In genomic region chr6:81863123-81863522, GRCh38 we compare ENCODE assay signal across 26 cellular contexts.
DNase-seq lines count a peak whose midpoint lies in the region; ATAC-seq and TF ChIP-seq lines count a peak whose summit lies in the region.
"Had no signal": no experiment of that assay in that cellular context is flagged by ENCODE, and none has a peak within 500 bp of the region (broad histone marks: within the 10 kb centered on the region; RNA-seq: fewer than 3 reads in every experiment).

No MANE protein-coding gene starts in this region.

- TF ChIP-seq CTCF in BE2C (IDR thresholded peaks at IDR 0.05; ENCODE audit: low read depth, low read length) = no peak

- DNase-seq in NCI-H345 (lab: John Stamatoyannopoulos, UW) (peak; percentile 5), NCI-H345 treated with DMSO at 0.1 percent for 48 hours (lab: John Stamatoyannopoulos, UW; ENCODE audit: unreplicated experiment) (no peak), ELF-1 (ENCODE audit: low read depth, low spot score) (peak; percentile 25), cerebellar cortex (ENCODE audit: low spot score) (peak; percentile 16), BE2C (no peak), mesenteric fat pad (ENCODE audit: low spot score) (no peak)
- DNase-seq: 8988T; activated CD4-positive, alpha-beta T cell treated with anti-CD3 and anti-CD28 coated beads, Interleukin-2, amount 10 ng/mL, durations not matched to agents 7 days and 5 days; activated naive CD4-positive, alpha-beta T cell; activated T-cell treated with anti-CD3 and anti-CD28 coated beads, Interleukin-2, amount 50 U/mL, for 4 hours; CD4-positive, alpha-beta T cell; mammary epithelial cell; NCI-H1092 treated with DMSO at 0.1 percent for 48 hours; NCI-H2029 treated with DMSO at 0.1 percent for 48 hours; NK-92 treated with Interleukin-12 subunit alpha and Interleukin-12 subunit beta, amount 100 ng/mL, for 24 hours; SIG-M5; stimulated activated CD4-positive, alpha-beta T cell treated with anti-CD3 and anti-CD28 coated beads, Interleukin-1b, Interleukin-23, amount 100 ng/mL, for 48 hours; stimulated activated CD8-positive, alpha-beta memory T cell treated with anti-CD3 and anti-CD28 coated beads, Interleukin-4, amount 100 ng/mL, for 48 hours; stimulated activated naive CD8-positive, alpha-beta T cell treated with anti-CD3 and anti-CD28 coated beads, Interleukin-15, amount 100 ng/mL, for 72 hours; SW 1271; T1000; WERI-Rb-1 had no signal

- no peak for ATAC-seq in GM18498 (IDR thresholded peaks at IDR 0.05; ENCODE audit: unreplicated experiment)
- ATAC-seq: activated T-cell treated with anti-CD3 and anti-CD28 coated beads, Interleukin-2, amount 50 U/mL, for 4 hours; stimulated activated naive CD8-positive, alpha-beta T cell treated with anti-CD3 and anti-CD28 coated beads, Interleukin-15, amount 100 ng/mL, for 72 hours had no signal

- H3K9me3 ChIP-seq in neuron (ENCODE audit: low read length) (no peaks in the 10 kb centered on the region), BE2C (no peaks in the 10 kb centered on the region)
- H3K9me3 ChIP-seq: prostate gland had no signal

- H3K4me1 ChIP-seq in neuron (ENCODE audit: insufficient read depth, low read length) (no peaks in the 10 kb centered on the region), BE2C (no peaks in the 10 kb centered on the region)
- H3K4me1 ChIP-seq: prostate gland had no signal

- no peaks in the 10 kb centered on the region for H3K27me3 ChIP-seq in neuron (ENCODE audit: insufficient read depth, low read length)
- no peaks in the 10 kb centered on the region for H3K27me3 ChIP-seq in BE2C

- no peak overlapping the region for H3K4me3 ChIP-seq in neuron (ENCODE audit: low read length)
- H3K4me3 ChIP-seq in BE2C (ENCODE audit: low read depth, low read length) = no peak overlapping the region
- H3K4me3 ChIP-seq: prostate gland, skin epidermis had no signal

- H3K36me3 ChIP-seq in neuron (ENCODE audit: insufficient read depth, low read length) (no peaks in the 10 kb centered on the region), BE2C (no peaks in the 10 kb centered on the region)
- H3K36me3 ChIP-seq: prostate gland, WERI-Rb-1 had no signal

- H2AFZ ChIP-seq in neuron (ENCODE audit: low read depth, low read length) = peak overlapping the region; percentile 22

Comparison
In these comparisons a context has a peak if more than half of its experiments do, and no peak if none do; other contexts are left out.
1. DNase-seq: peak in NCI-H345 (single experiment), ELF-1 (single experiment) and cerebellar cortex (single experiment); none in NCI-H345 treated with DMSO at 0.1 percent for 48 hours (single experiment), BE2C (single experiment) and mesenteric fat pad (single experiment).